ENCODE assay signal across 2 cellular contexts in genomic region chr3:192890348-192891335, GRCh38.
TF ChIP-seq lines count a peak whose summit lies in the region.

No MANE protein-coding gene starts in this region.

TF ChIP-seq in A549, 52 proteins besides CTCF, POLR2A, EP300 and RAD21:
- TF ChIP-seq HMGXB4 (CRISPR knock-in tag; IDR thresholded peaks at IDR 0.05; ENCODE audit: borderline replicate concordance) (no peak), MAZ (IDR thresholded peaks at IDR 0.05; ENCODE audit: borderline replicate concordance, low read depth, low read length) (no peak), FOSL2 (IDR thresholded peaks at IDR 0.05) (no peak), FOSL2 (CRISPR knock-in tag; IDR thresholded peaks at IDR 0.05) (peak; percentile 12; the same call in 1 of the 2 replicates)

TF ChIP-seq in H1, 55 proteins besides CTCF, POLR2A, EP300 and RAD21:
- TF ChIP-seq BRCA1 (IDR thresholded peaks at IDR 0.05; ENCODE audit: low read depth, low read length) (no peak), CEBPB (IDR thresholded peaks at IDR 0.05; ENCODE audit: low read depth, low read length) (no peak), CREB1 (IDR thresholded peaks at IDR 0.05) (no peak), EGR1 (IDR thresholded peaks at IDR 0.05; ENCODE audit: borderline replicate concordance, low read depth, low read length) (no peak), E2F6 (IDR thresholded peaks at IDR 0.05) (no peak), TAF1 (IDR thresholded peaks at IDR 0.05; ENCODE audit: low read depth, low read length) (no peak), BCL11A (IDR thresholded peaks at IDR 0.05; ENCODE audit: low read depth in 2 of 2, low read length in 2 of 2) (no peak), FOSL1 (IDR thresholded peaks at IDR 0.05; ENCODE audit: insufficient read depth, low read depth, low read length) (no peak), SIX5 (IDR thresholded peaks at IDR 0.05; ENCODE audit: low read depth, low read length) (no peak), NANOG (IDR thresholded peaks at IDR 0.05; ENCODE audit: insufficient read depth, low read depth, low read length, poor library complexity, severe bottlenecking) (no peak)
